ENCODE assay signal across 11 cellular contexts in the genomic region with DNA sequence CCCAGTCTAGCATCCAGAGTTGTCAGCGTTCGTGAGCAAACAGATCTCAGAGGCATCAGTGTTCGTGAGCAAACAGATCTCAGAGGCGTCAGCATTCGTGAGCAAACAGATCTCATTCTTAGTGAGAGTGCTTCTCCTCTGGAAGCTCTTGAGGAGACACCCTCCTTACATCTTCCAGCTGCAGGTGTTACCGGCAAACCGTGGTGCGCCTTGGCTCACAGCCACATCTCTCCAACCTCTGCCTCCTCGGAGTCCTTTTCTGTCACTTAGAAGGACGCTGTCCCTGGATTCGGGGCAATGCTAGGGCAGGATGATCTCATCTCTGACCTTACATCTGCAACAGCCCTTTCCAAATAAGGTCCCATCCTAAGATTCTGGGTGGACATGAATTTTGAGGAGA. TPM values are rescaled to one million over a fixed set of nuclear protein-coding genes. Genes with fewer than 3 reads are reported as not detected.
DNase-seq lines count a peak whose midpoint lies in the region; ATAC-seq, FAIRE-seq and TF ChIP-seq lines count a peak whose summit lies in the region.
"Had no signal": no experiment of that assay in that cellular context is flagged by ENCODE, and none has a peak within 500 bp of the region (broad histone marks: within the 10 kb centered on the region; RNA-seq: fewer than 3 reads in every experiment).

No MANE protein-coding gene starts in this region.

- no peaks in the 10 kb centered on the region for H3K9me3 ChIP-seq in CD8-positive, alpha-beta T cell (ENCODE audit: low read length)
- H3K9me3 ChIP-seq in GM12878 (replicated peaks; ENCODE audit: control insufficient read depth, insufficient read depth, low read length) (no peaks in the 10 kb centered on the region), pancreas (no peaks in the 10 kb centered on the region), uterus (no peaks in the 10 kb centered on the region)

- TF ChIP-seq RAD21 in GM12878 (IDR thresholded peaks at IDR 0.05; ENCODE audit: insufficient read depth, low read depth, low read length) = no peak

- peaks cover 34% of the 10 kb centered on the region for H3K4me1 Mint-ChIP-seq in CD8-positive, alpha-beta T cell (ENCODE audit: low read depth)

- H3K4me1 ChIP-seq in CD8-positive, alpha-beta T cell (ENCODE audit: insufficient read depth, low read length) = peaks cover 12% of the 10 kb centered on the region
- H3K4me1 ChIP-seq in GM12878 (ENCODE audit: control insufficient read depth, insufficient read depth, low read length) = peaks cover 8% of the 10 kb centered on the region
- peaks cover 9 to 20% (median 16%) of the 10 kb centered on the region in 3 donors for H3K4me1 ChIP-seq in pancreas
- no peaks in the 10 kb centered on the region for H3K4me1 ChIP-seq in uterus

- no peaks in the 10 kb centered on the region for H3K27me3 ChIP-seq in CD8-positive, alpha-beta T cell (ENCODE audit: insufficient read depth, low read length)
- H3K27me3 ChIP-seq in GM12878 (replicated peaks in 1 of 2; ENCODE audit: control insufficient read depth in 2 of 2, insufficient read depth in 2 of 2, low read length in 1 of 2) (no peaks in the 10 kb centered on the region), pancreas (no peaks in the 10 kb centered on the region), uterus (no peaks in the 10 kb centered on the region)

- no peak for TF ChIP-seq POLR2A in GM12878 (IDR thresholded peaks at IDR 0.05; ENCODE audit: low read depth, low read length)
- no peak for TF ChIP-seq POLR2A in uterus (IDR thresholded peaks at IDR 0.05)

- H3K9me3 Mint-ChIP-seq in CD8-positive, alpha-beta T cell = no peaks in the 10 kb centered on the region
- H3K9me3 Mint-ChIP-seq: CD8-positive, alpha-beta memory T cell had no signal

- TF ChIP-seq EP300 in GM12878 (IDR thresholded peaks at IDR 0.05; ENCODE audit: borderline replicate concordance in 1 of 2, control insufficient read depth in 1 of 2, low read depth in 2 of 2, low read length in 2 of 2) = no peak

- no TSS peak for BruUV-seq in GM12878 (replicated peaks; lab: Mats Ljungman, UMichigan)

- no peak for FAIRE-seq in GM12878 (lab: Jason Lieb, UNC)
- no peak for FAIRE-seq in pancreas (lab: Jason Lieb, UNC)

- intact Hi-C loops in CD8-positive, alpha-beta T cell (cut with DNase I, micrococcal nuclease) = no loop called here
- intact Hi-C loops in GM12878 (cut with micrococcal nuclease; ENCODE audit: unreplicated experiment) (no loop called here), pancreas (cut with DNase I) (no loop called here), uterus (cut with DNase I; ENCODE audit: low total_unique reads) (no loop called here)

- SMC1A ChIA-PET in GM12878 (lab: Charles Lee; ENCODE audit: uncharacterized antibody, unreplicated experiment) = no interaction called here

- H3K27ac Mint-ChIP-seq in CD8-positive, alpha-beta T cell = peak overlapping the region; percentile 74

- POLR2A ChIA-PET in CD8-positive, alpha-beta T cell (lab: Charles Lee) = no interaction called here
- POLR2A ChIA-PET in GM12878 (lab: Charles Lee) = no interaction called here

- no peak overlapping the region for H3K27ac ChIP-seq in CD8-positive, alpha-beta T cell (ENCODE audit: low read depth, low read length)
- H3K27ac ChIP-seq in GM12878 (ENCODE audit: control insufficient read depth, insufficient read depth) (no peak overlapping the region), pancreas (peak overlapping the region in 2 of 4 donors; percentile 62 to 66), uterus (no peak overlapping the region)

- H3K79me2 ChIP-seq in GM12878 (ENCODE audit: control insufficient read depth, insufficient read depth, low read length) = no peaks in the 10 kb centered on the region

- no peak for ATAC-seq in CD8-positive, alpha-beta T cell
- ATAC-seq in GM12878 (no peak), pancreas (peak; percentile 14 to 21 (median 18))

- in situ Hi-C loops in GM12878 (cut with MboI) = no loop called here

- H3K9ac ChIP-seq in GM12878 (ENCODE audit: control insufficient read depth, insufficient read depth, low read length) = no peak overlapping the region

- DNase-seq in CD8-positive, alpha-beta T cell = no peak
- peak; percentile 70 for DNase-seq in NCI-H1105 treated with DMSO at 0.1 percent for 48 hours (lab: John Stamatoyannopoulos, UW)
- no peak for DNase-seq in GM12878 (ENCODE audit: low read depth, low spot score)
- DNase-seq in pancreas = peak in 2 of 6 donors; percentile 26 to 55
- DNase-seq in hypothalamus (lab: John Stamatoyannopoulos, UW) = no peak
- no peak for DNase-seq in activated CD4-positive, alpha-beta T cell treated with anti-CD3 and anti-CD28 coated beads for 1 hour
- DNase-seq in activated naive CD4-positive, alpha-beta T cell treated with Interleukin-2 at 50 U/mL for 16 hours = no peak
- no peak for DNase-seq in uterus
- DNase-seq: T-helper 2 cell had no signal

- H2AFZ ChIP-seq in GM12878 (ENCODE audit: control insufficient read depth, low read depth, low read length) = no peak overlapping the region

- CTCF ChIA-PET in CD8-positive, alpha-beta T cell (lab: Charles Lee) = no interaction called here
- CTCF ChIA-PET in GM12878 (lab: Yijun Ruan, JAX) = no interaction called here

- no peaks in the 10 kb centered on the region for H3K36me3 ChIP-seq in CD8-positive, alpha-beta T cell (ENCODE audit: insufficient read depth, low read length)
- H3K36me3 ChIP-seq in GM12878 (ENCODE audit: control insufficient read depth in 2 of 2, insufficient read depth in 2 of 2, low read length in 1 of 2) = no peaks in the 10 kb centered on the region
- H3K36me3 ChIP-seq in pancreas = no peaks in the 10 kb centered on the region
- no peaks in the 10 kb centered on the region for H3K36me3 ChIP-seq in uterus

- H3K4me2 ChIP-seq in GM12878 (ENCODE audit: control insufficient read depth, insufficient read depth) = no peak overlapping the region

- no peaks in the 10 kb centered on the region for H4K20me1 ChIP-seq in GM12878 (ENCODE audit: control insufficient read depth, insufficient read depth)

- H3K4me3 Mint-ChIP-seq in CD8-positive, alpha-beta T cell = no peak overlapping the region
- H3K4me3 Mint-ChIP-seq: CD8-positive, alpha-beta memory T cell had no signal

- no peak overlapping the region for H3K4me3 ChIP-seq in CD8-positive, alpha-beta T cell (ENCODE audit: low read depth, low read length)
- H3K4me3 ChIP-seq in GM12878 = no peak overlapping the region
- H3K4me3 ChIP-seq in pancreas = peak overlapping the region in 1 of 4 donors; percentile 18
- no peak overlapping the region for H3K4me3 ChIP-seq in uterus

- RAD21 ChIA-PET in GM12878 (lab: Charles Lee; ENCODE audit: unreplicated experiment) = interaction anchor here (0.6 kb wide), 1 partner anchor 292 kb away, joined by 3 read pairs; no protein-coding TSS in a partner anchor

- no peaks in the 10 kb centered on the region for H3K36me3 Mint-ChIP-seq in CD8-positive, alpha-beta T cell
- H3K36me3 Mint-ChIP-seq: CD8-positive, alpha-beta memory T cell had no signal

- WGBS in GM12878 (ENCODE audit: insufficient coverage, insufficient replicate concordance, low lambda C conversion rate, missing lambda C conversion rate) = 89% methylated on average over 11 of the region's 11 CpGs
- WGBS in pancreas, 2 donors = 25 to 34% methylated on average over 11 of the region's 11 CpGs

- no peak for TF ChIP-seq CTCF in CD8-positive, alpha-beta T cell (IDR thresholded peaks at IDR 0.05)
- TF ChIP-seq CTCF in GM12878 (IDR thresholded peaks at IDR 0.05 in 2 of 3, conservative IDR thresholded peaks at IDR 0.05 in 1 of 3; ENCODE audit: control insufficient read depth in 2 of 3, extremely low read depth in 1 of 3, insufficient read depth in 1 of 3, low read depth in 3 of 3, low read length in 3 of 3) (no peak), pancreas (IDR thresholded peaks at IDR 0.05) (no peak), uterus (IDR thresholded peaks at IDR 0.05) (no peak)

- no peaks in the 10 kb centered on the region for H3K27me3 Mint-ChIP-seq in CD8-positive, alpha-beta T cell (ENCODE audit: low read depth)

RNA-seq across cellular contexts. Expression of a gene that starts 14.6 kb away (rescaled TPM):
- under 1 TPM; 0.50 to 0.54 TPM for total RNA-seq in CD8-positive, alpha-beta T cell
- 0.51 and 0.65 TPM in 2 replicates for total RNA-seq in GM12878 (2013; cell fraction: nucleolus; rRNA removed)
- total RNA-seq in GM12878 (2014; rRNA removed) (0.11 TPM in 1 of 2 replicates, not detected in the other), GM12878 (2014; rRNA removed; fragmentation: Illumina TruSeq; extraction: Trizol) (not detected in 2 replicates), GM12878 (2021) (0.05 TPM in 1 of 2 replicates, not detected in the other), pancreas (under 1 TPM in 1 of 6 donors, not detected in 5; 0.06 TPM), uterus (not detected)
- not detected for polyA plus RNA-seq in GM12878 (2011; ENCODE audit: low read depth)
- polyA plus RNA-seq in GM12878 (2011; rRNA removed) (0.03 and 0.10 TPM in 2 replicates), GM12878 (2014; fragmentation: Illumina TruSeq; extraction: Trizol) (0.01 TPM in 1 of 2 replicates, not detected in the other), GM12878 (2014; fragmentation: Nextera tagmentation; extraction: Ambion mirVana) (not detected), GM12878 (2014; rRNA removed) (0.03 TPM in 1 of 2 replicates, not detected in the other), GM12878 (2016; fragmentation: Nextera tagmentation; extraction: Ambion mirVana) (not detected), pancreas (under 1 TPM in 1 of 2 donors, not detected in 1; 0.02 TPM)
- polyA plus RNA-seq in GM12878 (2011; cell fraction: cytosol; rRNA removed) = 0.01 and 0.08 TPM in 2 replicates
- polyA plus RNA-seq in GM12878 (2011; cell fraction: nucleus; rRNA removed) = 0.09 and 0.13 TPM in 2 replicates
- 0.11 TPM in 1 of 2 replicates, not detected in the other for polyA plus RNA-seq in GM12878 (2012)
- polyA minus RNA-seq in GM12878 (2011; rRNA and poly(A)+ RNA removed) = not detected in 2 replicates
- not detected in 2 replicates for polyA minus RNA-seq in GM12878 (2011; cell fraction: cytosol; rRNA and poly(A)+ RNA removed)
- not detected in 2 replicates for polyA minus RNA-seq in GM12878 (2011; cell fraction: nucleus; rRNA and poly(A)+ RNA removed)
- total RNA-seq: pulmonary artery endothelial cell had no signal
- polyA plus RNA-seq: CD8-positive, alpha-beta memory T cell had no signal

RNA-seq across cellular contexts. Expression of a gene that starts 46.3 kb away (rescaled TPM):
- total RNA-seq in CD8-positive, alpha-beta T cell = 100 to 1,000 TPM; 130 to 141 TPM
- 28.7 and 28.9 TPM in 2 replicates for total RNA-seq in GM12878 (2013; cell fraction: nucleolus; rRNA removed)
- total RNA-seq in GM12878 (2014; rRNA removed) = 8.5 and 9.8 TPM in 2 replicates
- total RNA-seq in GM12878 (2014; rRNA removed; fragmentation: Illumina TruSeq; extraction: Trizol) = 13.1 and 13.4 TPM in 2 replicates
- 17.9 and 21.6 TPM in 2 replicates for total RNA-seq in GM12878 (2021)
- 6.1 TPM for polyA plus RNA-seq in GM12878 (2011; ENCODE audit: low read depth)
- polyA plus RNA-seq in GM12878 (2011; rRNA removed) = 9.1 and 9.6 TPM in 2 replicates
- 5.7 and 11.2 TPM in 2 replicates for polyA plus RNA-seq in GM12878 (2011; cell fraction: cytosol; rRNA removed)
- polyA plus RNA-seq in GM12878 (2011; cell fraction: nucleus; rRNA removed) = 12.9 and 18.3 TPM in 2 replicates
- polyA plus RNA-seq in GM12878 (2012) = 9.1 and 9.6 TPM in 2 replicates
- 12.6 and 12.7 TPM in 2 replicates for polyA plus RNA-seq in GM12878 (2014; fragmentation: Illumina TruSeq; extraction: Trizol)
- 1 to 10 TPM; 1.8 to 2.3 TPM for polyA plus RNA-seq in GM12878 (2014; fragmentation: Nextera tagmentation; extraction: Ambion mirVana)
- 6.3 and 7.0 TPM in 2 replicates for polyA plus RNA-seq in GM12878 (2014; rRNA removed)
- 10 to 100 TPM; 11.3 to 13.9 TPM for polyA plus RNA-seq in GM12878 (2016; fragmentation: Nextera tagmentation; extraction: Ambion mirVana)
- 14.7 and 15.7 TPM in 2 replicates for polyA minus RNA-seq in GM12878 (2011; rRNA and poly(A)+ RNA removed)
- 6.4 and 8.6 TPM in 2 replicates for polyA minus RNA-seq in GM12878 (2011; cell fraction: cytosol; rRNA and poly(A)+ RNA removed)
- polyA minus RNA-seq in GM12878 (2011; cell fraction: nucleus; rRNA and poly(A)+ RNA removed) = 10.8 and 12.8 TPM in 2 replicates
- total RNA-seq in pancreas = 1 to 10 TPM; 4.8 to 9.5 (median 8.0) TPM
- 1 to 10 TPM; 2.9 to 3.2 TPM for polyA plus RNA-seq in pancreas
- total RNA-seq in uterus = 10 to 100 TPM in 3 of 4 donors, 1 to 10 TPM in 1; 2.8 to 29.9 (median 14.4) TPM

Comparison
In these comparisons a context has a peak if more than half of its experiments do, and no peak if none do; other contexts are left out.
1. ATAC-seq: peak in pancreas (4 of 4); none in CD8-positive, alpha-beta T cell (single experiment) and GM12878 (single experiment).
2. RNA of a gene that starts 46.3 kb away (total RNA-seq): 130 to 141 TPM in CD8-positive, alpha-beta T cell; 2.8 to 29.9 TPM in uterus, 8.5 to 28.9 TPM in GM12878 and 4.8 to 9.5 TPM in pancreas; every median in the first group is over 4 times any median in the second.